9 cellular contexts compared by ENCODE assay signal in the genomic region with DNA sequence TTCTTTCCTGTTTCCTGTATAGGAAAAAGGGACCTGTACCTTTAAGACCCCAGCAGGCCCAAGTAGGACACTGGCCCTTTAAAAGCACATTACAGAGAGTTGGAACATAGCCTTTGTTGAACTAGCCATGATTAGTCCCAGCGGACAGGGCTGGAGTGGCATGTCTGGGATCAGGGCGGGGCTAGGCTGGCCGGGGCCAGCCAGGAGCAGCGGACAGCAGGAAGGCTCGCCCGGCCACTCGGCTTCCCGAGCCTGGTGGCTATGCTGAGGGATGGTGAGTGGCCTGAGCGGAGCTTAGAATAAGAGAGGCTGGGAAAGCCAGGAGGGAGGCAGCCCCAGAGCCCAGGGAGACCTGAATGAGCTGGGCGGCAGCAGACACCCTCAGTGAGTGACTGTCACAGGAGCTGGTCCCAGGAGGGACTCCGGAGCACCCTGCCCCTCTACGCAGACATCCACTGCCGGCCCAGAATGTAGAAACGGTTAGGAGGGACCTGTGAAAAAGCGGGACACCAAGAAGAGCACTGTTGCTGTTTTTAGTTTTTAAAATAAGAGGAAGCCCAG.
DNase-seq lines count a peak whose midpoint lies in the region; ATAC-seq and TF ChIP-seq lines count a peak whose summit lies in the region.
"Had no signal": no experiment of that assay in that cellular context is flagged by ENCODE, and none has a peak within 500 bp of the region (broad histone marks: within the 10 kb centered on the region; RNA-seq: fewer than 3 reads in every experiment).

No MANE protein-coding gene starts in this region.

- peaks cover 24% of the 10 kb centered on the region for H3K36me3 ChIP-seq in WERI-Rb-1

- ATAC-seq in Right ventricle myocardium superior (ENCODE audit: poor library complexity) (peak; percentile 93), GM18870 (IDR thresholded peaks at IDR 0.05; ENCODE audit: unreplicated experiment) (no peak), GM21737 (IDR thresholded peaks at IDR 0.05; ENCODE audit: unreplicated experiment) (no peak), HG03378 (IDR thresholded peaks at IDR 0.05; ENCODE audit: unreplicated experiment) (no peak)

- DNase-seq in HT1080 (ENCODE audit: low read depth) (peak; percentile 85), WERI-Rb-1 (peak; percentile 89), Right ventricle myocardium superior (peak; percentile 92), pons (ENCODE audit: low spot score) (peak; percentile 89), activated gamma-delta T cell treated with Interleukin-2 at 50 U/mL for 16 hours (no peak)
- DNase-seq: activated B cell treated with CpG ODN at 0.5 μM for 24 hours had no signal

- H3K27me3 ChIP-seq in WERI-Rb-1 (ENCODE audit: insufficient read depth, low read depth, severe bottlenecking) = no peaks in the 10 kb centered on the region

- H3K9me3 ChIP-seq in WERI-Rb-1 (ENCODE audit: severe bottlenecking) = no peaks in the 10 kb centered on the region

- intact Hi-C loops in Right ventricle myocardium superior (cut with DNase I) = no loop called here

- peak overlapping the region; percentile 29 for H3K27ac ChIP-seq in WERI-Rb-1

- TF ChIP-seq CTCF in WERI-Rb-1 (IDR thresholded peaks at IDR 0.05; ENCODE audit: low read depth, low read length) = no peak

- no peak overlapping the region for H3K4me3 ChIP-seq in WERI-Rb-1 (ENCODE audit: low read depth, low read length)
